ENCODE assay signal across 25 cellular contexts in genomic region chr4:114734581-114734980, GRCh38.
DNase-seq lines count a peak whose midpoint lies in the region; ATAC-seq and TF ChIP-seq lines count a peak whose summit lies in the region.
"Had no signal": no experiment of that assay in that cellular context is flagged by ENCODE, and none has a peak within 500 bp of the region (broad histone marks: within the 10 kb centered on the region; RNA-seq: fewer than 3 reads in every experiment).

No MANE protein-coding gene starts in this region.

- H3K79me2 ChIP-seq in H9 (ENCODE audit: insufficient read depth, low read length) = no peaks in the 10 kb centered on the region

- H3K4me3 ChIP-seq in adipocyte (ENCODE audit: low read length) = no peak overlapping the region
- H3K4me3 ChIP-seq: vagina had no signal

- H3K27ac ChIP-seq in H9 (ENCODE audit: insufficient read length, low read depth, low read length) = no peak overlapping the region
- H3K27ac ChIP-seq in CD4-positive, alpha-beta T cell (ENCODE audit: low read depth, low read length) = no peak overlapping the region
- H3K27ac ChIP-seq: C4-2B, vagina had no signal

- H2BK15ac ChIP-seq in H9 (ENCODE audit: low read depth, low read length) = no peak overlapping the region

- DNase-seq in H9 (peak; percentile 53), adipocyte (ENCODE audit: low read depth) (peak; percentile 1), iPS-NIHi11 (ENCODE audit: low spot score) (peak; percentile 12), osteocyte (ENCODE audit: extremely low spot score, unreplicated experiment) (no peak), GM20000 (ENCODE audit: low spot score) (no peak), NCI-H187 (lab: John Stamatoyannopoulos, UW) (no peak)
- DNase-seq in CD4-positive, alpha-beta T cell = no peak
- DNase-seq: activated CD4-positive, alpha-beta T cell treated with anti-CD3 and anti-CD28 coated beads, Interleukin-2, amount 10 ng/mL, durations not matched to agents 24 days and 14 days; activated CD8-positive, alpha-beta memory T cell treated with anti-CD3 and anti-CD28 coated beads, Interleukin-2, amount 10 ng/mL, durations not matched to agents 7 days and 5 days; effector CD4-positive, alpha-beta T cell; foreskin melanocyte; hippocampal formation; Karpas-422; naive thymus-derived CD8-positive, alpha-beta T cell; NCI-H1930; NCI-H345; NK-92 treated with Interleukin-12 subunit alpha and Interleukin-12 subunit beta, amount 100 ng/mL, for 24 hours; substantia nigra; T-helper 2 cell had no signal

- no peak for TF ChIP-seq CTCF in H9 (conservative IDR thresholded peaks at IDR 0.05)
- no peak for TF ChIP-seq CTCF in osteocyte (IDR thresholded peaks at IDR 0.05)
- TF ChIP-seq CTCF in GM20000 (IDR thresholded peaks at IDR 0.05; ENCODE audit: extremely low read depth, missing control alignments) = no peak
- no peak for TF ChIP-seq CTCF in CD4-positive, alpha-beta T cell (IDR thresholded peaks at IDR 0.05)

- no peak overlapping the region for H3K14ac ChIP-seq in H9 (ENCODE audit: insufficient read depth, low read length)

- no peak overlapping the region for H4K91ac ChIP-seq in H9 (ENCODE audit: insufficient read length, low read depth, low read length)

- H3K27me3 ChIP-seq in H9 (ENCODE audit: insufficient read depth, low read length) (no peaks in the 10 kb centered on the region), adipocyte (replicated peaks; ENCODE audit: control insufficient read depth, insufficient read depth, low read length) (no peaks in the 10 kb centered on the region)
- H3K27me3 ChIP-seq in CD4-positive, alpha-beta T cell (ENCODE audit: control insufficient read depth, insufficient read depth, low read length) = no peaks in the 10 kb centered on the region
- H3K27me3 ChIP-seq: vagina had no signal

- no peaks in the 10 kb centered on the region for H3K23me2 ChIP-seq in H9 (ENCODE audit: insufficient read length, low read depth, low read length, poor library complexity, severe bottlenecking)

- H3T11ph ChIP-seq in H9 (ENCODE audit: low read length) = no peak overlapping the region

- no peak overlapping the region for H2BK120ac ChIP-seq in H9 (ENCODE audit: low read depth, low read length, poor library complexity, severe bottlenecking)

- H3K4me3 Mint-ChIP-seq in H9 = no peak overlapping the region
- no peak overlapping the region for H3K4me3 Mint-ChIP-seq in osteocyte (ENCODE audit: unreplicated experiment)
- no peak overlapping the region for H3K4me3 Mint-ChIP-seq in CD4-positive, alpha-beta T cell
- H3K4me3 Mint-ChIP-seq: activated CD4-positive, alpha-beta T cell treated with anti-CD3 and anti-CD28 coated beads, Interleukin-2, amount 10 ng/mL, durations not matched to agents 24 days and 14 days; activated CD8-positive, alpha-beta memory T cell treated with anti-CD3 and anti-CD28 coated beads, Interleukin-2, amount 10 ng/mL, durations not matched to agents 7 days and 5 days; activated T-helper 17 cell treated with anti-CD3 and anti-CD28 coated beads, Interleukin-2, amount 50 U/mL, for 72 hours; naive thymus-derived CD8-positive, alpha-beta T cell had no signal

- H3K27ac Mint-ChIP-seq in H9 = peak overlapping the region; percentile 51 to 96 (median 94)
- peak overlapping the region; percentile 2 for H3K27ac Mint-ChIP-seq in osteocyte (ENCODE audit: unreplicated experiment)
- H3K27ac Mint-ChIP-seq in CD4-positive, alpha-beta T cell = no peak overlapping the region
- H3K27ac Mint-ChIP-seq: activated CD4-positive, alpha-beta T cell treated with anti-CD3 and anti-CD28 coated beads, Interleukin-2, amount 10 ng/mL, durations not matched to agents 24 days and 14 days; activated CD8-positive, alpha-beta memory T cell treated with anti-CD3 and anti-CD28 coated beads, Interleukin-2, amount 10 ng/mL, durations not matched to agents 7 days and 5 days; activated naive CD4-positive, alpha-beta T cell treated with anti-CD3 and anti-CD28 coated beads, Interleukin-2, amount 50 U/mL, for 72 hours; activated T-helper 17 cell treated with anti-CD3 and anti-CD28 coated beads, Interleukin-2, amount 50 U/mL, for 72 hours; naive thymus-derived CD8-positive, alpha-beta T cell had no signal

- WGBS in H9 (ENCODE audit: extremely low coverage, insufficient read length, low lambda C conversion rate) = no CpG with 5 or more reads among the region's 1 CpG

- H3K9me3 ChIP-seq in H9 (ENCODE audit: control insufficient read depth, low read depth, low read length) (no peaks in the 10 kb centered on the region), adipocyte (ENCODE audit: control insufficient read depth, low read length) (no peaks in the 10 kb centered on the region)
- H3K9me3 ChIP-seq in CD4-positive, alpha-beta T cell (ENCODE audit: control insufficient read depth, low read length) = no peaks in the 10 kb centered on the region
- H3K9me3 ChIP-seq: vagina had no signal

- no peak overlapping the region for H4K8ac ChIP-seq in H9 (replicated peaks; ENCODE audit: insufficient read length, low read depth, low read length)

- no peak overlapping the region for H3K56ac ChIP-seq in H9 (ENCODE audit: insufficient read length, low read depth, low read length)

- intact Hi-C loops in CD4-positive, alpha-beta T cell (cut with DNase I, micrococcal nuclease) = no loop called here

- H3K4me1 ChIP-seq in H9 (ENCODE audit: insufficient read depth, low read length) = peaks cover 5% of the 10 kb centered on the region; the same call in 1 of the 2 replicates
- H3K4me1 ChIP-seq in adipocyte (ENCODE audit: control insufficient read depth, insufficient read depth, low read length) = no peaks in the 10 kb centered on the region
- H3K4me1 ChIP-seq: vagina had no signal

- H2BK12ac ChIP-seq in H9 (ENCODE audit: insufficient read length, low read depth, low read length) = no peak overlapping the region

- H3K9ac ChIP-seq in H9 (ENCODE audit: extremely low read depth, insufficient read length, low read length) = no peak overlapping the region
- no peak overlapping the region for H3K9ac ChIP-seq in adipocyte (ENCODE audit: low read length)

- no peak overlapping the region for H3K18ac ChIP-seq in H9 (ENCODE audit: insufficient read length, low read depth, low read length)

- no peaks in the 10 kb centered on the region for H3K79me1 ChIP-seq in H9 (ENCODE audit: insufficient read depth, low read depth, low read length, poor library complexity, severe bottlenecking)

- H3K27me3 Mint-ChIP-seq in H9 (ENCODE audit: low read depth) (no peaks in the 10 kb centered on the region), osteocyte (ENCODE audit: unreplicated experiment) (no peaks in the 10 kb centered on the region)
- H3K27me3 Mint-ChIP-seq in CD4-positive, alpha-beta T cell = peaks cover 10% of the 10 kb centered on the region
- H3K27me3 Mint-ChIP-seq: activated CD4-positive, alpha-beta T cell treated with anti-CD3 and anti-CD28 coated beads, Interleukin-2, amount 10 ng/mL, durations not matched to agents 24 days and 14 days; activated CD8-positive, alpha-beta memory T cell treated with anti-CD3 and anti-CD28 coated beads, Interleukin-2, amount 10 ng/mL, durations not matched to agents 7 days and 5 days had no signal

- no peak overlapping the region for H3K4me2 ChIP-seq in H9 (ENCODE audit: insufficient read depth, insufficient read length, low read length)

- no peak overlapping the region for H2AFZ ChIP-seq in H9 (ENCODE audit: low read length)

- no peaks in the 10 kb centered on the region for H3K9me3 Mint-ChIP-seq in H9
- no peaks in the 10 kb centered on the region for H3K9me3 Mint-ChIP-seq in osteocyte (ENCODE audit: unreplicated experiment)
- no peaks in the 10 kb centered on the region for H3K9me3 Mint-ChIP-seq in CD4-positive, alpha-beta T cell
- H3K9me3 Mint-ChIP-seq: activated CD4-positive, alpha-beta T cell treated with anti-CD3 and anti-CD28 coated beads, Interleukin-2, amount 10 ng/mL, durations not matched to agents 24 days and 14 days; activated naive CD4-positive, alpha-beta T cell treated with anti-CD3 and anti-CD28 coated beads, Interleukin-2, amount 50 U/mL, for 72 hours; activated T-helper 17 cell treated with anti-CD3 and anti-CD28 coated beads, Interleukin-2, amount 50 U/mL, for 72 hours; naive thymus-derived CD8-positive, alpha-beta T cell had no signal

- no peak overlapping the region for H2BK5ac ChIP-seq in H9 (ENCODE audit: insufficient read length, low read length)

- peaks cover 8 to 14% of the 10 kb centered on the region in 2 experiments for H3K4me1 Mint-ChIP-seq in H9
- H3K4me1 Mint-ChIP-seq in osteocyte (ENCODE audit: unreplicated experiment) = peaks cover 16% of the 10 kb centered on the region
- no peaks in the 10 kb centered on the region for H3K4me1 Mint-ChIP-seq in CD4-positive, alpha-beta T cell (ENCODE audit: low read depth)
- H3K4me1 Mint-ChIP-seq: activated CD4-positive, alpha-beta T cell treated with anti-CD3 and anti-CD28 coated beads, Interleukin-2, amount 10 ng/mL, durations not matched to agents 24 days and 14 days; activated CD8-positive, alpha-beta memory T cell treated with anti-CD3 and anti-CD28 coated beads, Interleukin-2, amount 10 ng/mL, durations not matched to agents 7 days and 5 days; activated T-helper 17 cell treated with anti-CD3 and anti-CD28 coated beads, Interleukin-2, amount 50 U/mL, for 72 hours; naive thymus-derived CD8-positive, alpha-beta T cell had no signal

- POLR2A ChIA-PET in CD4-positive, alpha-beta T cell (lab: Charles Lee) = no interaction called here

- H3K23ac ChIP-seq in H9 (ENCODE audit: insufficient read length, low read depth, low read length) = no peak overlapping the region

- H3K36me3 ChIP-seq in adipocyte (ENCODE audit: control insufficient read depth, insufficient read depth, low read length, severe bottlenecking) = no peaks in the 10 kb centered on the region
- H3K36me3 ChIP-seq: vagina had no signal

- no peak overlapping the region for H3K4ac ChIP-seq in H9 (ENCODE audit: low read depth, low read length)

- H2BK20ac ChIP-seq in H9 (ENCODE audit: low read depth, low read length, poor library complexity, severe bottlenecking) = no peak overlapping the region

- no peak overlapping the region for H2AK5ac ChIP-seq in H9 (ENCODE audit: insufficient read length, low read length)

- no peak for ATAC-seq in GM21723 (IDR thresholded peaks at IDR 0.05; ENCODE audit: unreplicated experiment)
- ATAC-seq in CD4-positive, alpha-beta T cell (ENCODE audit: poor library complexity) = no peak
- ATAC-seq: activated CD8-positive, alpha-beta memory T cell treated with anti-CD3 and anti-CD28 coated beads, Interleukin-2, amount 10 ng/mL, durations not matched to agents 7 days and 5 days; activated naive CD4-positive, alpha-beta T cell treated with anti-CD3 and anti-CD28 coated beads, Interleukin-2, amount 50 U/mL, for 72 hours; activated T-helper 17 cell treated with anti-CD3 and anti-CD28 coated beads, Interleukin-2, amount 50 U/mL, for 72 hours; esophagus mucosa; naive thymus-derived CD8-positive, alpha-beta T cell had no signal

- CTCF ChIA-PET in CD4-positive, alpha-beta T cell (lab: Charles Lee) = no interaction called here

- no peaks in the 10 kb centered on the region for H4K20me1 ChIP-seq in H9 (ENCODE audit: control insufficient read depth, insufficient read depth, insufficient read length)

- H3K36me3 Mint-ChIP-seq in H9 (ENCODE audit: insufficient read depth in 1 of 3, low read depth in 3 of 3) (no peaks in the 10 kb centered on the region), osteocyte (ENCODE audit: unreplicated experiment) (peaks cover 2% of the 10 kb centered on the region)
- no peaks in the 10 kb centered on the region for H3K36me3 Mint-ChIP-seq in CD4-positive, alpha-beta T cell (ENCODE audit: low read depth)
- H3K36me3 Mint-ChIP-seq: activated CD8-positive, alpha-beta memory T cell treated with anti-CD3 and anti-CD28 coated beads, Interleukin-2, amount 10 ng/mL, durations not matched to agents 7 days and 5 days; activated naive CD4-positive, alpha-beta T cell treated with anti-CD3 and anti-CD28 coated beads, Interleukin-2, amount 50 U/mL, for 72 hours; naive thymus-derived CD8-positive, alpha-beta T cell had no signal

- no peak overlapping the region for H4K5ac ChIP-seq in H9 (ENCODE audit: insufficient read length, low read depth, low read length)

Comparison
In these comparisons a context has a peak if more than half of its experiments do, and no peak if none do; other contexts are left out.
1. DNase-seq: peak in H9 (single experiment), adipocyte (single experiment) and iPS-NIHi11 (single experiment); none in osteocyte (single experiment), GM20000 (single experiment), CD4-positive, alpha-beta T cell (0 of 10) and NCI-H187 (0 of 2).